In the genomic region with DNA sequence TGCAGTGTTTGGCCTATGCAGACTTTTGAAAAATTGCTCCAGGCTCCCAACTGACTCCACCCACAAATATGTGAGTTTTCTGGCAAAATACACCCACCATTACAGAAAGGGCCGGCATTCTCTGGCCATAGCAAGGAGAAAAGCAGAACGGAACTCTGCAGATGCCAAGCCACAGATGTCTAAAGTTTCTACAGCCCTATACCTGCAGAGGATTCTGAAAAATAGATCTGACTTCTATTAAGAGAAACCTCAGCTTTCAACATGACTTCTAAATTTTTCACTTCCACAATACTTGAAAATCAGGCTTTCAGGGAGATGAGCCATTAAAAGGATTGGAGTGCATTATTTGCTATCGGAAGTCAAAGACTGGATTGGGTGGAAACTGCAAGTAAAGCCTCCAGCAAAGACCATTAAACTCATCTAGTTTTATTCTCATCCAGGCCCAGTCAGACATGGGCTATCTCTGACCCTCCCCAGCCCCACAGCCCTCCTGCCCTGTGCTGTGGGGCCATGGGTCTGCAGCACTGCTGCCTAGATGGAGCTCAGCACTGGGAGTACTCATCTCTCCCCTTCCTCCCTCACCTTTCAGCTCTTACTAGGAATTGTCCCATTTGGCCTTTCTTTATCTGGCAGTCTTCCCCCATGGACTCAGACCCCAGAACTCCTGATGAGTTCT, we compare ENCODE assay signal across 16 cellular contexts.
A peak's percentile ranks its signal among the peaks of the same experiment; 100 is the strongest.
DNase-seq lines count a peak whose midpoint lies in the region; ATAC-seq and TF ChIP-seq lines count a peak whose summit lies in the region.
"Had no signal": no experiment of that assay in that cellular context is flagged by ENCODE, and none has a peak within 500 bp of the region (broad histone marks: within the 10 kb centered on the region; RNA-seq: fewer than 3 reads in every experiment).

No MANE protein-coding gene starts in this region.

- ATAC-seq in GM19395 (IDR thresholded peaks at IDR 0.05; ENCODE audit: unreplicated experiment) (peak; percentile 92), HG02678 (IDR thresholded peaks at IDR 0.05; ENCODE audit: unreplicated experiment) (peak; percentile 82), HG03442 (IDR thresholded peaks at IDR 0.05; ENCODE audit: unreplicated experiment) (peak; percentile 75), right cardiac atrium (no peak)
- ATAC-seq: A549; activated naive CD4-positive, alpha-beta T cell treated with anti-CD3 and anti-CD28 coated beads, Interleukin-2, amount 50 U/mL, for 72 hours; gastrocnemius medialis; mucosa of descending colon had no signal

- no peak for TF ChIP-seq CTCF in GM12865 (IDR thresholded peaks at IDR 0.05; ENCODE audit: insufficient read depth, low read depth, low read length, missing control alignments)

- 76% methylated on average over 3 of the region's 3 CpGs for WGBS in right cardiac atrium

- no peaks in the 10 kb centered on the region for H3K9me3 ChIP-seq in right cardiac atrium (ENCODE audit: control insufficient read depth, low read length)
- H3K9me3 ChIP-seq: A549, gastrocnemius medialis, mucosa of descending colon, ovary, thyroid gland had no signal

- intact Hi-C loops in right cardiac atrium (cut with DNase I) = no loop called here

- H3K4me3 ChIP-seq in GM12865 (ENCODE audit: low read depth, low read length) = no peak overlapping the region
- no peak overlapping the region for H3K4me3 ChIP-seq in right cardiac atrium (ENCODE audit: low read length)
- H3K4me3 ChIP-seq: A549, gastrocnemius medialis, mucosa of descending colon, ovary, SK-N-MC, thyroid gland had no signal

- DNase-seq in GM12865 (ENCODE audit: low read depth) (peak; percentile 74), right cardiac atrium (no peak)
- no peak for DNase-seq in activated CD8-positive, alpha-beta memory T cell treated with anti-CD3 and anti-CD28 coated beads, Interleukin-2, amount 50 U/mL, for 4 hours
- DNase-seq in stimulated activated CD4-positive, alpha-beta T cell treated with anti-CD3 and anti-CD28 coated beads, Interleukin-4, amount 100 ng/mL, for 4 hours = no peak
- no peak for DNase-seq in stimulated activated CD4-positive, alpha-beta T cell treated with anti-CD3 and anti-CD28 coated beads, Interleukin-4, amount 100 ng/mL, for 24 hours
- DNase-seq: gastrocnemius medialis; mucosa of descending colon; ovary; stimulated activated CD4-positive, alpha-beta T cell treated with anti-CD3 and anti-CD28 coated beads, Interleukin-12 subunit alpha, Interleukin-12 subunit beta, amount 100 ng/mL, for 4 hours; thyroid gland had no signal

- H3K27ac ChIP-seq in right cardiac atrium (ENCODE audit: low read length) = no peak overlapping the region
- H3K27ac ChIP-seq: A549, gastrocnemius medialis, ovary, SK-N-MC, thyroid gland had no signal

- H3K27me3 ChIP-seq in right cardiac atrium (ENCODE audit: control insufficient read depth, insufficient read depth) = no peaks in the 10 kb centered on the region
- H3K27me3 ChIP-seq: gastrocnemius medialis, ovary, thyroid gland had no signal

- H3K4me1 ChIP-seq in right cardiac atrium (ENCODE audit: control insufficient read depth, insufficient read depth, low read length) = no peaks in the 10 kb centered on the region
- H3K4me1 ChIP-seq: A549, gastrocnemius medialis, thyroid gland had no signal

Comparison
In these comparisons a context has a peak if more than half of its experiments do, and no peak if none do; other contexts are left out.
1. ATAC-seq: peak in GM19395 (single experiment), HG02678 (single experiment) and HG03442 (single experiment); none in right cardiac atrium (0 of 2).